ENCODE assay signal across 20 cellular contexts in genomic region chr21:30713786-30714185, GRCh38. TPM values are rescaled to one million over a fixed set of nuclear protein-coding genes. Genes with fewer than 3 reads are reported as not detected.
DNase-seq lines count a peak whose midpoint lies in the region; ATAC-seq and TF ChIP-seq lines count a peak whose summit lies in the region.
"Had no signal": no experiment of that assay in that cellular context is flagged by ENCODE, and none has a peak within 500 bp of the region (broad histone marks: within the 10 kb centered on the region; RNA-seq: fewer than 3 reads in every experiment).

No MANE protein-coding gene starts in this region.

- intact Hi-C loops in PC-3 (cut with micrococcal nuclease) = loop anchor here (1.0 to 5.0 kb wide), 2 partner anchors 208 to 371 kb away; no protein-coding TSS in a partner anchor

- H3F3A ChIP-seq in PC-3 (ENCODE audit: low read length, unreplicated experiment) (peaks cover 4% of the 10 kb centered on the region), GM23248 (ENCODE audit: insufficient read depth) (no peaks in the 10 kb centered on the region)

- POLR2A ChIA-PET in PC-3 (lab: Charles Lee; ENCODE audit: unreplicated experiment) = no interaction called here

- ATAC-seq in PC-3 (no peak), foreskin keratinocyte (no peak), omental fat pad (ENCODE audit: low FRiP score) (no peak), GM21381 (IDR thresholded peaks at IDR 0.05; ENCODE audit: unreplicated experiment) (no peak)
- ATAC-seq: HepG2 had no signal

- BruUV-seq in PC-3 (replicated peaks; lab: Mats Ljungman, UMichigan) = no TSS peak

- H3K9ac ChIP-seq in PC-3 (ENCODE audit: low read length) (no peak overlapping the region), GM23248 (no peak overlapping the region)

- H3K4me3 ChIP-seq in PC-3 (ENCODE audit: low read length) (no peak overlapping the region), SJCRH30 (no peak overlapping the region), GM23248 (no peak overlapping the region)

- peaks cover 12% of the 10 kb centered on the region; the same call in 1 of the 2 replicates for H3K9me3 ChIP-seq in PC-3 (ENCODE audit: low read length)
- H3K9me3 ChIP-seq in SJCRH30 (replicated peaks) = no peaks in the 10 kb centered on the region
- H3K9me3 ChIP-seq in GM23248 (ENCODE audit: low read depth) = peaks cover 3% of the 10 kb centered on the region
- H3K9me3 ChIP-seq: BE2C, Caco-2 had no signal

- H3K27ac ChIP-seq in PC-3 (ENCODE audit: low read length) (peak overlapping the region; percentile 69; the same call in 1 of the 2 replicates), SJCRH30 (peak overlapping the region; percentile 30; the same call in 1 of the 2 replicates), foreskin keratinocyte (peak overlapping the region; percentile 89), GM23248 (no peak overlapping the region)
- H3K27ac ChIP-seq: HL-60 had no signal

- H3K36me3 ChIP-seq in PC-3 (ENCODE audit: low read depth, low read length) (no peaks in the 10 kb centered on the region), SJCRH30 (no peaks in the 10 kb centered on the region), GM23248 (ENCODE audit: low read depth) (no peaks in the 10 kb centered on the region)
- H3K36me3 ChIP-seq: BE2C had no signal

- H3K9me2 ChIP-seq in PC-3 (replicated peaks; ENCODE audit: low read length) (no peaks in the 10 kb centered on the region), GM23248 (ENCODE audit: insufficient read depth) (no peaks in the 10 kb centered on the region)

- H3K79me2 ChIP-seq in PC-3 (ENCODE audit: low read length) (no peaks in the 10 kb centered on the region), GM23248 (ENCODE audit: insufficient read depth) (no peaks in the 10 kb centered on the region)

- H2AFZ ChIP-seq in PC-3 (ENCODE audit: low read length) (no peak overlapping the region; the same call in 1 of the 2 replicates), GM23248 (no peak overlapping the region)

- H3K27me3 ChIP-seq in PC-3 (ENCODE audit: low read length) (no peaks in the 10 kb centered on the region), SJCRH30 (no peaks in the 10 kb centered on the region), foreskin keratinocyte (no peaks in the 10 kb centered on the region), GM23248 (replicated peaks; ENCODE audit: insufficient read depth) (no peaks in the 10 kb centered on the region)
- H3K27me3 ChIP-seq: BE2C had no signal

- H4K20me1 ChIP-seq in PC-3 (ENCODE audit: low read length) (no peaks in the 10 kb centered on the region), GM23248 (ENCODE audit: insufficient read depth) (no peaks in the 10 kb centered on the region)

- DNase-seq in HT1080 (ENCODE audit: low read depth) = peak; percentile 50
- DNase-seq in PC-3 = no peak
- peak; percentile 29 to 61 for DNase-seq in SJCRH30
- DNase-seq in foreskin keratinocyte = no peak
- no peak for DNase-seq in GM23248
- DNase-seq in omental fat pad (ENCODE audit: low spot score) = no peak
- no peak for DNase-seq in HPDE6-E6E7 (ENCODE audit: extremely low spot score)
- DNase-seq: ACHN; BE2C; C1 segment of cervical spinal cord; Caco-2; CD4-positive, alpha-beta T cell; GDM1; GOT3; KBM-7 had no signal

- 45 to 53% methylated on average over 4 of the region's 4 CpGs for WGBS in GM23248 (ENCODE audit: low coverage in 1 of 2, low lambda C conversion rate in 2 of 2, missing lambda C conversion rate in 2 of 2), 2 experiments

- TF ChIP-seq CTCF in PC-3 (conservative IDR thresholded peaks at IDR 0.05; ENCODE audit: low read depth, low read length) (no peak), foreskin keratinocyte (conservative IDR thresholded peaks at IDR 0.05) (no peak), omental fat pad (IDR thresholded peaks at IDR 0.05) (no peak)

- H3K4me2 ChIP-seq in PC-3 (ENCODE audit: low read length) = no peak overlapping the region
- H3K4me2 ChIP-seq in GM23248 (ENCODE audit: unreplicated experiment) = no peak overlapping the region

- H3K4me1 ChIP-seq in PC-3 (ENCODE audit: insufficient read depth, low read length) (peaks cover 33% of the 10 kb centered on the region), SJCRH30 (peaks cover 15% of the 10 kb centered on the region), foreskin keratinocyte (peaks cover 22% of the 10 kb centered on the region), GM23248 (ENCODE audit: insufficient read depth) (no peaks in the 10 kb centered on the region)
- H3K4me1 ChIP-seq: BE2C, Caco-2 had no signal

- CTCF ChIA-PET in PC-3 (lab: Charles Lee) = interaction anchor here (0.7 to 1.1 kb wide), 2 partner anchors 18 to 83 kb away, joined by 3 to 6 read pairs; no protein-coding TSS in a partner anchor

- in situ Hi-C loops in GM23248 (cut with MboI) = no loop called here

RNA-seq across cellular contexts. Expression of gene KRTAP21-3, which starts 4.8 kb away (rescaled TPM):
- total RNA-seq in HT1080 (2014; rRNA removed; shearing (Covaris generic)) = not detected in 2 replicates
- polyA plus RNA-seq in HT1080 (2015; cell fraction: cytosol; rRNA removed) = not detected in 2 replicates
- polyA plus RNA-seq in HT1080 (2015; cell fraction: nucleus; rRNA removed) = not detected in 2 replicates
- total RNA-seq in PC-3 (2014; rRNA removed) (not detected in 2 replicates), foreskin keratinocyte (not detected in 2 replicates), omental fat pad (not detected)
- total RNA-seq in SJCRH30 (2014; rRNA removed; shearing (Covaris generic)) = not detected in 2 replicates
- polyA plus RNA-seq in foreskin keratinocyte (not detected in 2 replicates), GM23248 (2016; fragmentation: Nextera tagmentation; extraction: Ambion mirVana) (not detected in 2 replicates)
- not detected in 2 replicates for total RNA-seq in GM23248 (2014; rRNA removed; shearing (Covaris generic))
- total RNA-seq: Caco-2; CD4-positive, alpha-beta T cell; H7; HepG2 had no signal
- polyA plus RNA-seq: HepG2, IgD-negative memory B cell had no signal

RNA-seq across cellular contexts. Expression of gene KRTAP21-2, which starts 33.3 kb away (rescaled TPM):
- total RNA-seq in HT1080 (2014; rRNA removed; shearing (Covaris generic)) = not detected in 2 replicates
- not detected in 2 replicates for polyA plus RNA-seq in HT1080 (2015; cell fraction: cytosol; rRNA removed)
- not detected in 2 replicates for polyA plus RNA-seq in HT1080 (2015; cell fraction: nucleus; rRNA removed)
- total RNA-seq in PC-3 (2014; rRNA removed) (not detected in 2 replicates), foreskin keratinocyte (not detected in 2 replicates), omental fat pad (not detected)
- total RNA-seq in SJCRH30 (2014; rRNA removed; shearing (Covaris generic)) = not detected in 2 replicates
- polyA plus RNA-seq in foreskin keratinocyte (not detected in 2 replicates), GM23248 (2016; fragmentation: Nextera tagmentation; extraction: Ambion mirVana) (not detected in 2 replicates)
- total RNA-seq in GM23248 (2014; rRNA removed; shearing (Covaris generic)) = not detected in 2 replicates
- total RNA-seq: Caco-2; CD4-positive, alpha-beta T cell; H7; HepG2 had no signal
- polyA plus RNA-seq: HepG2, IgD-negative memory B cell had no signal

RNA-seq across cellular contexts. Expression of gene KRTAP21-1, which starts 41.4 kb away (rescaled TPM):
- not detected in 2 replicates for total RNA-seq in HT1080 (2014; rRNA removed; shearing (Covaris generic))
- not detected in 2 replicates for polyA plus RNA-seq in HT1080 (2015; cell fraction: cytosol; rRNA removed)
- not detected in 2 replicates for polyA plus RNA-seq in HT1080 (2015; cell fraction: nucleus; rRNA removed)
- total RNA-seq in PC-3 (2014; rRNA removed) (not detected in 2 replicates), foreskin keratinocyte (not detected in 2 replicates), omental fat pad (not detected)
- total RNA-seq in SJCRH30 (2014; rRNA removed; shearing (Covaris generic)) = not detected in 2 replicates
- polyA plus RNA-seq in foreskin keratinocyte (not detected in 2 replicates), GM23248 (2016; fragmentation: Nextera tagmentation; extraction: Ambion mirVana) (not detected in 2 replicates)
- not detected in 2 replicates for total RNA-seq in GM23248 (2014; rRNA removed; shearing (Covaris generic))
- total RNA-seq: Caco-2; CD4-positive, alpha-beta T cell; H7; HepG2 had no signal
- polyA plus RNA-seq: HepG2, IgD-negative memory B cell had no signal

Comparison
In these comparisons a context has a peak if more than half of its experiments do, and no peak if none do; other contexts are left out.
1. DNase-seq: peak in HT1080 (single experiment) and SJCRH30 (2 of 2); none in PC-3 (single experiment), foreskin keratinocyte (0 of 2), GM23248 (single experiment), omental fat pad (single experiment) and HPDE6-E6E7 (single experiment).